13 cellular contexts compared by ENCODE assay signal in the genomic region with DNA sequence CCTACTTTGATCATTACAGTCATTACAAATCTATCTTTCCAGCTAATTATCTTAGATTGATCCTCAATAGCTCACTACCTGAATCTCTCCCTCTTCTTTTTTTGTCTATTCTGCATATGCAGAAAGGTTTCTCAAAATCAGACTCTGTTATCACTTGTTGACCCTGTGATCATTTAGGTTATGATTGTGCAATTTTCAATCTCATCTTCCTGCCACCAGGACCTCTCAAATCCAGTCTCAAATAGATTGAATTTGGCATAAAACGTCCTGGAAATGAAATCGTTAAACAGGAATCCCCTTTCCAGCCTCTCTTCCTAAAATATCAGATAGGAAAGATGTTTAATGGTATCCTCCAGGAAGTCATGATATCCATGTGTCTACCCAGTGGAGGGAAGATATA.
"Had no signal": no experiment of that assay in that cellular context is flagged by ENCODE, and none has a peak within 500 bp of the region (broad histone marks: within the 10 kb centered on the region; RNA-seq: fewer than 3 reads in every experiment).

No MANE protein-coding gene starts in this region.

- ATAC-seq: effector memory CD8-positive, alpha-beta T cell; foreskin keratinocyte; mucosa of descending colon; natural killer cell; right cardiac atrium; stimulated activated naive CD8-positive, alpha-beta T cell treated with anti-CD3 and anti-CD28 coated beads, Interleukin-15, Interleukin-2, amounts not matched to agents 100 U/mL and 50 U/mL, for 24 hours had no signal

- H3K27me3 ChIP-seq: foreskin keratinocyte, suprapubic skin, thyroid gland, upper lobe of left lung, uterus had no signal

- H3K36me3 ChIP-seq: suprapubic skin, thyroid gland, upper lobe of left lung, uterus had no signal

- H3K27ac ChIP-seq: foreskin keratinocyte, suprapubic skin, thyroid gland, upper lobe of left lung, uterus had no signal

- H3K4me3 ChIP-seq: mucosa of descending colon, smooth muscle cell, suprapubic skin, thyroid gland, upper lobe of left lung, uterus had no signal

- DNase-seq: effector memory CD8-positive, alpha-beta T cell; mucosa of descending colon; natural killer cell; right cardiac atrium; stimulated activated CD4-positive, alpha-beta T cell treated with anti-CD3 and anti-CD28 coated beads, Interleukin-2, amount 100 ng/mL, for 48 hours; stimulated activated naive CD8-positive, alpha-beta T cell treated with anti-CD3 and anti-CD28 coated beads, Interleukin-15, Interleukin-2, amounts not matched to agents 100 U/mL and 50 U/mL, for 24 hours; thyroid gland; upper lobe of left lung; uterus had no signal

- H3K9me3 ChIP-seq: mucosa of descending colon, suprapubic skin, thyroid gland, upper lobe of left lung, uterus had no signal

- FAIRE-seq: colon had no signal

- H3K4me2 ChIP-seq: smooth muscle cell had no signal

- H3K4me1 ChIP-seq: thyroid gland, upper lobe of left lung, uterus had no signal
